1 cellular context compared by ENCODE assay signal in the genomic region with DNA sequence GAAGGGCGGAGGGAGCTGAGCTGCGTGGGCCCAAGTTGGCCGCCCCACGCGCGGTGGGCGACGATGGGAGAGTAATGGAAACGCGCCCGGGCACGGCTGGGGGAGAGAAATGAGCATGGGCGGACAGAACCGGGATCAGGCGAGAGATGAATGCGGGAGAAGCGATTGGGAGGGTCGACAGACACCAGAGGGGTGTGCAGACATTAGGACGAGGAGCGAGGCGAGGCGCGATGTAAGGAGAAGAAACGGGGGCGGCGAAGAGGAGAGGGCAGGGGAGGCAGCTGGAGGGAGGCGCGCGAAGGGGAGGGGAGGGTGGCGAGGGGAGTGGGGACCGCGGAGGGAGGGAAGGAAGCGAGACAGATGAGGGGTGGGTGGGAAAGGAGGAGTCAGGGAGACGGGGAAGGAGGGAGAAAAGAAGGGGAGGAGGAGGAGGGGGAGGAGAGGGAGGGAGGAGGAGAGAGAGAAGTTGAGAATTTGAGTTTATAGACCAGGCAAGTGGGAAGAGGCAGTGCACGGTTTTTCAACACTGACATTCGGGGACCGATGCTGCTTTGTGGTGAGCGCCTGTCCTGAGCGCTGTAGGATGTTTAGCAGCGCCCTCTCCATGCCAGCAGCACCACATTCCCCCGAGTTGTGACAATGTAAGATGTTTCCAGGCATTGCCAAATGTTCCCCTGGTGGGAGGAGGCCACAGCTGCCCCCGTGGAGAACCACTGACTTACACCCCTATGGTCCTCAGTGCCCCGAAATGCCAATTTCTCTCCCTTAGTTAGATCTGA.
TF ChIP-seq lines count a peak whose summit lies in the region.

Gene SHISA7 (minus strand): TSS at position 256 of the 779 bp plus-strand sequence. CDS start 437 bp downstream, outside the sequence.

TF ChIP-seq in K562, 482 proteins besides CTCF, POLR2A, EP300 and RAD21 (continued from another document):
- TF ChIP-seq ZNF263 (CRISPR knock-in tag; IDR thresholded peaks at IDR 0.05; ENCODE audit: borderline replicate concordance) (peak; percentile 71; the same call in 1 of the 2 replicates), EZH2 (IDR thresholded peaks at IDR 0.05; ENCODE audit: borderline replicate concordance, low read depth, low read length) (peak; percentile 51; the same call in 1 of the 2 replicates), FOXM1 (IDR thresholded peaks at IDR 0.05; ENCODE audit: low read depth) (no peak), FOXM1 (CRISPR knock-in tag; IDR thresholded peaks at IDR 0.05; ENCODE audit: low read depth) (no peak), EGR1 (conservative IDR thresholded peaks at IDR 0.05) (peak; percentile 54), CEBPG (CRISPR knock-in tag; IDR thresholded peaks at IDR 0.05) (0 out of 2 replicates have a peak, but pooled peaks have one; percentile 14), CEBPG (tag; conservative IDR thresholded peaks at IDR 0.05 in 1 of 2, IDR thresholded peaks at IDR 0.05 in 1 of 2) (no peak), GABPB2 (CRISPR knock-in tag; conservative IDR thresholded peaks at IDR 0.05) (no peak), VEZF1 (CRISPR knock-in tag; IDR thresholded peaks at IDR 0.05) (0 out of 2 replicates have a peak, but pooled peaks have one; percentile 9)
- TF ChIP-seq, protein P1, sequence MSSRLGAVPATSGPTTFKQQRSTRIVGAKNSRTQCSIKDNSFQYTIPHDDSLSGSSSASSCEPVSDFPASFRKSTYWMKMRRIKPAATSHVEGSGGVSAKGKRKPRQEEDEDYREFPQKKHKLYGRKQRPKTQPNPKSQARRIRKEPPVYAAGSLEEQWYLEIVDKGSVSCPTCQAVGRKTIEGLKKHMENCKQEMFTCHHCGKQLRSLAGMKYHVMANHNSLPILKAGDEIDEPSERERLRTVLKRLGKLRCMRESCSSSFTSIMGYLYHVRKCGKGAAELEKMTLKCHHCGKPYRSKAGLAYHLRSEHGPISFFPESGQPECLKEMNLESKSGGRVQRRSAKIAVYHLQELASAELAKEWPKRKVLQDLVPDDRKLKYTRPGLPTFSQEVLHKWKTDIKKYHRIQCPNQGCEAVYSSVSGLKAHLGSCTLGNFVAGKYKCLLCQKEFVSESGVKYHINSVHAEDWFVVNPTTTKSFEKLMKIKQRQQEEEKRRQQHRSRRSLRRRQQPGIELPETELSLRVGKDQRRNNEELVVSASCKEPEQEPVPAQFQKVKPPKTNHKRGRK (tag; IDR thresholded peaks at IDR 0.05): peak; percentile 63
TF ChIP-seq in K562: peak in this region for 6.
